In genomic region chr19:30065680-30066606, GRCh38 we compare ENCODE assay signal across 23 cellular contexts.
DNase-seq lines count a peak whose midpoint lies in the region; ATAC-seq, FAIRE-seq and TF ChIP-seq lines count a peak whose summit lies in the region.
"Had no signal": no experiment of that assay in that cellular context is flagged by ENCODE, and none has a peak within 500 bp of the region (broad histone marks: within the 10 kb centered on the region; RNA-seq: fewer than 3 reads in every experiment).

No MANE protein-coding gene starts in this region.

- TF ChIP-seq RAD21 in Ishikawa (IDR thresholded peaks at IDR 0.05; ENCODE audit: low read depth), result no peak

- no peak for FAIRE-seq in D721Med (lab: Jason Lieb, UNC)
- FAIRE-seq: endothelial cell of umbilical vein, GM12892 had no signal

- intact Hi-C loops in posterior vena cava (cut with DNase I), result loop anchor here in 1 of 2 donors (1.0 kb wide), 1 partner anchor 32 kb away; no protein-coding TSS in a partner anchor

- peak; percentile 7 for DNase-seq in D721Med (ENCODE audit: insufficient read length, low spot score)
- DNase-seq in epidermal melanocyte (ENCODE audit: insufficient read length, low spot score), result peak; percentile 7
- DNase-seq in posterior vena cava (ENCODE audit: low spot score), result peak; percentile 56
- DNase-seq in SHP77 (lab: John Stamatoyannopoulos, UW), result no peak
- DNase-seq: activated CD4-positive, alpha-beta T cell treated with anti-CD3 and anti-CD28 coated beads for 1 hour; activated CD8-positive, alpha-beta T cell treated with anti-CD3 and anti-CD28 coated beads, Interleukin-2, amount 10 ng/mL, durations not matched to agents 7 days and 5 days; activated gamma-delta T cell treated with Interleukin-2 at 50 U/mL for 16 hours; activated naive CD8-positive, alpha-beta T cell treated with anti-CD3 and anti-CD28 coated beads, Interleukin-2, amount 50 U/mL, for 24 hours; CD4-positive, CD25-positive, alpha-beta regulatory T cell; central memory CD4-positive, alpha-beta T cell; GM23248; left ventricle myocardium superior; natural killer cell; NCI-H1048; NCI-H1694 treated with DMSO at 0.1 percent for 48 hours; NCI-H524; T-helper 17 cell had no signal

- TF ChIP-seq CTCF in D721Med (IDR thresholded peaks at IDR 0.05; ENCODE audit: insufficient read depth, missing control alignments), result no peak

- TF ChIP-seq EP300 in Ishikawa (IDR thresholded peaks at IDR 0.05; ENCODE audit: borderline replicate concordance), result no peak

- no peak for ATAC-seq in GM18517 (IDR thresholded peaks at IDR 0.05; ENCODE audit: unreplicated experiment)
- ATAC-seq in GM18502 (IDR thresholded peaks at IDR 0.05; ENCODE audit: poor library complexity, unreplicated experiment), result no peak
- ATAC-seq: activated CD8-positive, alpha-beta T cell treated with anti-CD3 and anti-CD28 coated beads, Interleukin-2, amount 10 ng/mL, durations not matched to agents 7 days and 5 days; activated naive CD8-positive, alpha-beta T cell treated with anti-CD3 and anti-CD28 coated beads, Interleukin-2, amount 50 U/mL, for 24 hours; left ventricle myocardium superior; natural killer cell; T-helper 17 cell; upper lobe of right lung had no signal

TF ChIP-seq in Ishikawa, 13 proteins besides CTCF, POLR2A, EP300 and RAD21:
- no peak for TF ChIP-seq TCF12 (IDR thresholded peaks at IDR 0.05; ENCODE audit: low read depth)
- peak; percentile 67 for TF ChIP-seq USF1 (IDR thresholded peaks at IDR 0.05)
- no peak for TF ChIP-seq NFIC (IDR thresholded peaks at IDR 0.05)
- TF ChIP-seq, protein P1, sequence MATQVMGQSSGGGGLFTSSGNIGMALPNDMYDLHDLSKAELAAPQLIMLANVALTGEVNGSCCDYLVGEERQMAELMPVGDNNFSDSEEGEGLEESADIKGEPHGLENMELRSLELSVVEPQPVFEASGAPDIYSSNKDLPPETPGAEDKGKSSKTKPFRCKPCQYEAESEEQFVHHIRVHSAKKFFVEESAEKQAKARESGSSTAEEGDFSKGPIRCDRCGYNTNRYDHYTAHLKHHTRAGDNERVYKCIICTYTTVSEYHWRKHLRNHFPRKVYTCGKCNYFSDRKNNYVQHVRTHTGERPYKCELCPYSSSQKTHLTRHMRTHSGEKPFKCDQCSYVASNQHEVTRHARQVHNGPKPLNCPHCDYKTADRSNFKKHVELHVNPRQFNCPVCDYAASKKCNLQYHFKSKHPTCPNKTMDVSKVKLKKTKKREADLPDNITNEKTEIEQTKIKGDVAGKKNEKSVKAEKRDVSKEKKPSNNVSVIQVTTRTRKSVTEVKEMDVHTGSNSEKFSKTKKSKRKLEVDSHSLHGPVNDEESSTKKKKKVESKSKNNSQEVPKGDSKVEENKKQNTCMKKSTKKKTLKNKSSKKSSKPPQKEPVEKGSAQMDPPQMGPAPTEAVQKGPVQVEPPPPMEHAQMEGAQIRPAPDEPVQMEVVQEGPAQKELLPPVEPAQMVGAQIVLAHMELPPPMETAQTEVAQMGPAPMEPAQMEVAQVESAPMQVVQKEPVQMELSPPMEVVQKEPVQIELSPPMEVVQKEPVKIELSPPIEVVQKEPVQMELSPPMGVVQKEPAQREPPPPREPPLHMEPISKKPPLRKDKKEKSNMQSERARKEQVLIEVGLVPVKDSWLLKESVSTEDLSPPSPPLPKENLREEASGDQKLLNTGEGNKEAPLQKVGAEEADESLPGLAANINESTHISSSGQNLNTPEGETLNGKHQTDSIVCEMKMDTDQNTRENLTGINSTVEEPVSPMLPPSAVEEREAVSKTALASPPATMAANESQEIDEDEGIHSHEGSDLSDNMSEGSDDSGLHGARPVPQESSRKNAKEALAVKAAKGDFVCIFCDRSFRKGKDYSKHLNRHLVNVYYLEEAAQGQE (IDR thresholded peaks at IDR 0.05; ENCODE audit: low read depth), result no peak
- no peak for TF ChIP-seq TEAD4 (IDR thresholded peaks at IDR 0.05)
- no peak for TF ChIP-seq FOXM1 (IDR thresholded peaks at IDR 0.05; ENCODE audit: borderline replicate concordance, low read depth)

Comparison
In these comparisons a context has a peak if more than half of its experiments do, and no peak if none do; other contexts are left out.
1. DNase-seq: peak in D721Med (single experiment), epidermal melanocyte (single experiment) and posterior vena cava (single experiment); none in SHP77 (0 of 2).